29 cellular contexts compared by ENCODE assay signal in genomic region chr6:46159229-46159628, GRCh38. TPM values are rescaled to one million over a fixed set of nuclear protein-coding genes. Genes with fewer than 3 reads are reported as not detected.
"Had no signal": no experiment of that assay in that cellular context is flagged by ENCODE, and none has a peak within 500 bp of the region (broad histone marks: within the 10 kb centered on the region; RNA-seq: fewer than 3 reads in every experiment).

No MANE protein-coding gene starts in this region.

- H3K4me1 ChIP-seq: colonic mucosa, esophagus muscularis mucosa, esophagus squamous epithelium, foreskin keratinocyte, gastrocnemius medialis, gastroesophageal sphincter, heart left ventricle, heart right ventricle had no signal

- H3K27ac ChIP-seq: colonic mucosa, coronary artery, dorsolateral prefrontal cortex, epithelial cell of prostate, esophagus muscularis mucosa, esophagus squamous epithelium, foreskin keratinocyte, gastrocnemius medialis, gastroesophageal sphincter, heart left ventricle, heart right ventricle had no signal

- H3K9me3 ChIP-seq: colonic mucosa, esophagus muscularis mucosa, esophagus squamous epithelium, gastrocnemius medialis, gastroesophageal sphincter, heart left ventricle, heart right ventricle had no signal

- FAIRE-seq: colon, endometrium, endothelial cell of umbilical vein, frontal cortex had no signal

- H3K36me3 ChIP-seq: colonic mucosa, esophagus muscularis mucosa, esophagus squamous epithelium, gastrocnemius medialis, gastroesophageal sphincter, heart right ventricle had no signal

- DNase-seq: colonic mucosa; cortex of kidney; dermis blood vessel endothelial cell; dorsolateral prefrontal cortex; effector CD4-positive, alpha-beta T cell; effector CD8-positive, alpha-beta T cell; effector memory CD4-positive, alpha-beta T cell; effector memory CD8-positive, alpha-beta T cell; endodermal cell; erythroblast; esophagus squamous epithelium; foreskin fibroblast; foreskin keratinocyte; foreskin melanocyte; gastrocnemius medialis; glutamatergic neuron; head of caudate nucleus; heart left ventricle; heart right ventricle had no signal

- ATAC-seq: effector memory CD8-positive, alpha-beta T cell; esophagus mucosa; foreskin keratinocyte; gastrocnemius medialis; gastroesophageal sphincter; heart left ventricle; heart right ventricle had no signal

- H3K27me3 ChIP-seq: colonic mucosa, dorsolateral prefrontal cortex, esophagus muscularis mucosa, esophagus squamous epithelium, gastrocnemius medialis, gastroesophageal sphincter, heart left ventricle, heart right ventricle had no signal

- H3K4me3 ChIP-seq: colonic mucosa, coronary artery, dorsolateral prefrontal cortex, esophagus muscularis mucosa, esophagus squamous epithelium, gastrocnemius medialis, gastroesophageal sphincter, heart left ventricle, heart right ventricle had no signal

RNA-seq across cellular contexts. Expression of gene ENPP5, which starts 11.6 kb away (rescaled TPM):
- total RNA-seq: endothelial cell of umbilical vein, glomerular endothelial cell had no signal
- polyA plus RNA-seq: endothelial cell of umbilical vein had no signal
